ENCODE assay signal across 35 cellular contexts in the genomic region with DNA sequence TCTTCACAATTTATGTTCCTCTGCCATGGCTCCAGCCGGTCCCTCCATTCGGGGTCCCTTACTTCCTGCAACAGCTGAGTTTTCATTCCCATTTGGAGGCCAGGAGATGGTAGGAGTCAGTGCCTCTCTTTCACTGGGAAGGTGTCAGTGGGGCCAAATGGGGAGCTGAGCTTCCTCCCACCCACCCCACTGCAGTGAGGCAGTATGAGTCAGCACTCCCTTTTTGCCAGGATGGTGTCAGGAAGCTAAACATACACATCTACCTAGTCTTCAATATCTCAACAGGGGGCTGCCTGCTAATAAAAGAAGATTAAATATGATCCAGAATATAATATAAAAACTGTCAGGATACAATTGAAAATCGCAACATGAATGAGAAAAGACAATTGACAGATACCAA. TPM values are rescaled to one million over a fixed set of nuclear protein-coding genes. Genes with fewer than 3 reads are reported as not detected.
DNase-seq lines count a peak whose midpoint lies in the region; ATAC-seq and TF ChIP-seq lines count a peak whose summit lies in the region.
"Had no signal": no experiment of that assay in that cellular context is flagged by ENCODE, and none has a peak within 500 bp of the region (broad histone marks: within the 10 kb centered on the region; RNA-seq: fewer than 3 reads in every experiment).

No MANE protein-coding gene starts in this region.

- H3K27me3 ChIP-seq in GM23248 (replicated peaks; ENCODE audit: insufficient read depth) (no peaks in the 10 kb centered on the region), PC-3 (ENCODE audit: low read length) (no peaks in the 10 kb centered on the region), left ventricle myocardium inferior (ENCODE audit: low read depth) (no peaks in the 10 kb centered on the region)
- H3K27me3 ChIP-seq: BLaER1 treated with 17β-estradiol and CSF1 and Interleukin-3, amounts not matched to agents 10 nM and 100 nM; esophagus muscularis mucosa; SJCRH30 had no signal

- CTCF ChIA-PET in PC-3 (lab: Charles Lee): no interaction called here

- in situ Hi-C loops in GM23248 (cut with MboI): no loop called here

- H3K9ac ChIP-seq in GM23248 (no peak overlapping the region), PC-3 (ENCODE audit: low read length) (no peak overlapping the region)
- H3K9ac ChIP-seq: BLaER1 treated with 17β-estradiol and CSF1 and Interleukin-3, amounts not matched to agents 10 nM and 100 nM; parathyroid adenoma had no signal

- ATAC-seq in PC-3 (no peak), GM19455 (IDR thresholded peaks at IDR 0.05; ENCODE audit: unreplicated experiment) (no peak)
- ATAC-seq: activated CD8-positive, alpha-beta memory T cell treated with anti-CD3 and anti-CD28 coated beads, Interleukin-2, amount 10 ng/mL, durations not matched to agents 7 days and 5 days; left colon; upper lobe of right lung had no signal

- WGBS in GM23248 (ENCODE audit: low coverage in 1 of 2, low lambda C conversion rate in 2 of 2, missing lambda C conversion rate in 2 of 2), 2 experiments: 77 to 82% methylated on average over 3 of the region's 3 CpGs

- H3K9me3 ChIP-seq in GM23248 (ENCODE audit: low read depth) (no peaks in the 10 kb centered on the region), PC-3 (ENCODE audit: low read length) (no peaks in the 10 kb centered on the region), left ventricle myocardium inferior (replicated peaks) (peaks cover 6% of the 10 kb centered on the region)
- H3K9me3 ChIP-seq: esophagus muscularis mucosa, SJCRH30, suprapubic skin, upper lobe of right lung had no signal

- no peak overlapping the region for H2AFZ ChIP-seq in GM23248
- no peak overlapping the region for H2AFZ ChIP-seq in PC-3 (ENCODE audit: low read length)
- H2AFZ ChIP-seq: parathyroid adenoma had no signal

- no TSS peak for BruUV-seq in PC-3 (replicated peaks; lab: Mats Ljungman, UMichigan)

- DNase-seq in GM23248 (peak; percentile 58), PC-3 (peak; percentile 27), choroid plexus epithelial cell (ENCODE audit: low read depth) (peak; percentile 12), myocyte (ENCODE audit: low read depth) (peak; percentile 57), medulla oblongata (ENCODE audit: extremely low spot score) (no peak), left ventricle myocardium inferior (no peak), NCI-H345 treated with DMSO at 0.1 percent for 48 hours (lab: John Stamatoyannopoulos, UW; ENCODE audit: unreplicated experiment) (no peak)
- DNase-seq: activated B cell treated with CpG ODN at 0.5 μM for 24 hours; activated CD8-positive, alpha-beta memory T cell treated with anti-CD3 and anti-CD28 coated beads, Interleukin-2, amount 10 ng/mL, durations not matched to agents 7 days and 5 days; activated gamma-delta T cell treated with Interleukin-2 at 50 U/mL for 16 hours; activated T-cell treated with anti-CD3 and anti-CD28 coated beads, Interleukin-2, amount 50 U/mL, for 48 hours; cerebellar nuclear complex; DMS153; GDM1; GOT3; hippocampal formation; left colon; mesendoderm; NCI-H1105; NCI-H1930; NCI-H526 treated with DMSO at 0.1 percent for 48 hours; retina; RPMI8226; SJCRH30; stimulated activated naive CD4-positive, alpha-beta T cell treated with Interleukin-2 at 50 U/mL for 16 hours; SW 1271; T-helper 9 cell; upper lobe of right lung had no signal

- peaks cover 47% of the 10 kb centered on the region for H3K4me1 ChIP-seq in GM23248 (ENCODE audit: insufficient read depth)
- H3K4me1 ChIP-seq in PC-3 (ENCODE audit: insufficient read depth, low read length): peaks cover 12% of the 10 kb centered on the region; the same call in 1 of the 2 replicates
- H3K4me1 ChIP-seq in left ventricle myocardium inferior: peaks cover 8% of the 10 kb centered on the region
- H3K4me1 ChIP-seq: BLaER1 treated with 17β-estradiol and CSF1 and Interleukin-3, amounts not matched to agents 10 nM and 100 nM; esophagus muscularis mucosa; suprapubic skin; upper lobe of right lung had no signal

- H3K4me2 ChIP-seq in GM23248 (ENCODE audit: unreplicated experiment) (no peak overlapping the region), PC-3 (ENCODE audit: low read length) (no peak overlapping the region)
- H3K4me2 ChIP-seq: BLaER1 treated with 17β-estradiol and CSF1 and Interleukin-3, amounts not matched to agents 10 nM and 100 nM had no signal

- intact Hi-C loops in PC-3 (cut with micrococcal nuclease): loop anchor here (10.0 kb wide), 1 partner anchor 97 kb away; no protein-coding TSS in a partner anchor
- intact Hi-C loops in left ventricle myocardium inferior (cut with micrococcal nuclease): loop anchor here (10.0 kb wide), 1 partner anchor 47 kb away; no protein-coding TSS in a partner anchor

- POLR2A ChIA-PET in PC-3 (lab: Charles Lee; ENCODE audit: unreplicated experiment): no interaction called here

- H3K4me3 ChIP-seq in GM23248: no peak overlapping the region
- no peak overlapping the region for H3K4me3 ChIP-seq in PC-3 (ENCODE audit: low read length)
- no peak overlapping the region for H3K4me3 ChIP-seq in choroid plexus epithelial cell (ENCODE audit: low read depth, low read length)
- H3K4me3 ChIP-seq in left ventricle myocardium inferior: no peak overlapping the region
- H3K4me3 ChIP-seq: BLaER1 treated with 17β-estradiol and CSF1 and Interleukin-3, amounts not matched to agents 10 nM and 100 nM; esophagus muscularis mucosa; SJCRH30; skin epidermis; suprapubic skin; upper lobe of right lung had no signal

- TF ChIP-seq CTCF in PC-3 (conservative IDR thresholded peaks at IDR 0.05; ENCODE audit: low read depth, low read length): no peak
- no peak for TF ChIP-seq CTCF in choroid plexus epithelial cell (conservative IDR thresholded peaks at IDR 0.05; ENCODE audit: low read depth, low read length)
- no peak for TF ChIP-seq CTCF in left ventricle myocardium inferior (IDR thresholded peaks at IDR 0.05; ENCODE audit: borderline replicate concordance)

- H3K79me2 ChIP-seq in GM23248 (ENCODE audit: insufficient read depth): no peaks in the 10 kb centered on the region
- no peaks in the 10 kb centered on the region for H3K79me2 ChIP-seq in PC-3 (ENCODE audit: low read length)
- H3K79me2 ChIP-seq: parathyroid adenoma had no signal

- no peak overlapping the region for H3K27ac ChIP-seq in GM23248
- H3K27ac ChIP-seq in PC-3 (ENCODE audit: low read length): no peak overlapping the region
- no peak overlapping the region for H3K27ac ChIP-seq in left ventricle myocardium inferior (replicated peaks)
- H3K27ac ChIP-seq: BLaER1 treated with 17β-estradiol and CSF1 and Interleukin-3, amounts not matched to agents 10 nM and 100 nM; esophagus muscularis mucosa; parathyroid adenoma; SJCRH30; skin epidermis; suprapubic skin; upper lobe of right lung had no signal

- no peaks in the 10 kb centered on the region for H4K20me1 ChIP-seq in GM23248 (ENCODE audit: insufficient read depth)
- H4K20me1 ChIP-seq in PC-3 (ENCODE audit: low read length): no peaks in the 10 kb centered on the region
- H4K20me1 ChIP-seq: BLaER1 treated with 17β-estradiol and CSF1 and Interleukin-3, amounts not matched to agents 10 nM and 100 nM had no signal

- H3K9me2 ChIP-seq in GM23248 (ENCODE audit: insufficient read depth) (no peaks in the 10 kb centered on the region), PC-3 (replicated peaks; ENCODE audit: low read length) (no peaks in the 10 kb centered on the region)

- H3F3A ChIP-seq in GM23248 (ENCODE audit: insufficient read depth) (peaks cover 46% of the 10 kb centered on the region), PC-3 (ENCODE audit: low read length, unreplicated experiment) (no peaks in the 10 kb centered on the region)

- H3K36me3 ChIP-seq in GM23248 (ENCODE audit: low read depth) (no peaks in the 10 kb centered on the region), PC-3 (ENCODE audit: low read depth, low read length) (no peaks in the 10 kb centered on the region), left ventricle myocardium inferior (no peaks in the 10 kb centered on the region)
- H3K36me3 ChIP-seq: BLaER1 treated with 17β-estradiol and CSF1 and Interleukin-3, amounts not matched to agents 10 nM and 100 nM; esophagus muscularis mucosa; SJCRH30; suprapubic skin; upper lobe of right lung had no signal

RNA-seq across cellular contexts. Expression of a gene that starts 12.7 kb away (rescaled TPM):
- 7.6 and 21.4 TPM in 2 replicates for total RNA-seq in GM23248 (2014; rRNA removed; shearing (Covaris generic))
- polyA plus RNA-seq in GM23248 (2016; fragmentation: Nextera tagmentation; extraction: Ambion mirVana): 29.9 and 31.9 TPM in 2 replicates
- total RNA-seq in PC-3 (2014; rRNA removed): not detected in 2 replicates
- 6,424 and 7,970 TPM in 2 replicates for total RNA-seq in myocyte
- 9,191 TPM for polyA plus RNA-seq in myocyte (2012)
- total RNA-seq in left ventricle myocardium inferior: 13,225 TPM
- total RNA-seq: activated B cell treated with CpG ODN at 0.5 μM for 24 hours; activated CD8-positive, alpha-beta memory T cell treated with anti-CD3 and anti-CD28 coated beads, Interleukin-2, amount 10 ng/mL, durations not matched to agents 7 days and 5 days; dermis microvascular lymphatic vessel endothelial cell had no signal

RNA-seq across cellular contexts. Expression of a gene that starts 53.2 kb away (rescaled TPM):
- total RNA-seq in GM23248 (2014; rRNA removed; shearing (Covaris generic)): not detected in 2 replicates
- not detected in 2 replicates for polyA plus RNA-seq in GM23248 (2016; fragmentation: Nextera tagmentation; extraction: Ambion mirVana)
- total RNA-seq in PC-3 (2014; rRNA removed): not detected in 2 replicates
- 0.05 TPM in 1 of 2 replicates, not detected in the other for total RNA-seq in myocyte
- not detected for polyA plus RNA-seq in myocyte (2012)
- not detected for total RNA-seq in left ventricle myocardium inferior
- total RNA-seq: activated B cell treated with CpG ODN at 0.5 μM for 24 hours; activated CD8-positive, alpha-beta memory T cell treated with anti-CD3 and anti-CD28 coated beads, Interleukin-2, amount 10 ng/mL, durations not matched to agents 7 days and 5 days; dermis microvascular lymphatic vessel endothelial cell; esophagus muscularis mucosa; left colon; SJCRH30; upper lobe of right lung had no signal

Comparison
In these comparisons a context has a peak if more than half of its experiments do, and no peak if none do; other contexts are left out.
1. DNase-seq: peak in GM23248 (single experiment), PC-3 (single experiment), choroid plexus epithelial cell (single experiment) and myocyte (single experiment); none in medulla oblongata (single experiment), left ventricle myocardium inferior (single experiment) and NCI-H345 treated with DMSO at 0.1 percent for 48 hours (single experiment).
2. RNA of a gene that starts 12.7 kb away (total RNA-seq): 13,225 TPM in left ventricle myocardium inferior (single experiment) and 6,424 to 7,970 TPM in myocyte; 7.6 to 21.4 TPM in GM23248 and not detected in PC-3; every median in the first group is over 100 times any median in the second.